ENCODE assay signal across 18 cellular contexts in the genomic region with DNA sequence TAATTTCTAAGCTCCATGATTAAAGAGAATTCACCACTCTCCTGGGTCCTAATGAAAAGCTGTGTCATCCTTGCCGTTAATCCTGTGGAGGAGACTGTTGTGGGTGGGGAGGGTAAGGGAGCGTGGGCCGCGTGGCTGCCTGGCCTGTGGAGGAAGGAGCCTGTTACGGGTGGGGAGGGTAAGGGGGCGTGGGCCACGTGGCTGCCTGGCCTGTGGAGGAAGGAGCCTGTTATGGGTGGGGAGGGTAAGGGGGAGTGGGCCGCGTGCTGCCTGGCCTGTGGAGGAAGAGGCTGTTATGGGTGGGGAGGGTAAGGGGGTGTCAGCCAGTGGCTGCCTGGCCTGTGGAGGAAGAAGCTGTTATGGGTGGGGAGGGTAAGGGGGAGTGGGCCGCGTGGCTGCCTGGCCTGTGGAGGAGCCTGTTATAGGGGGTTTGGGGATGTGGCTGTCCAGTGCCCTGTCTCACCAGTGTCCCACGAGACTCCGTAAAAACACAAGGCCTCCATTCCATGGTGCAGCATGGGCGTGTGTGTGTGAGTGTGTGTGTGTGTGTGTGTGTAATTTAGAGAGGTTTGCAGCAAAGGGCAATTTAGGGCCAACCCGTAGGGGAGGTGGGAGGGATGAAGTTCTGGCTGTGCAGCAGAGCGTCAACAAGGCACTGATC. TPM values are rescaled to one million over a fixed set of nuclear protein-coding genes. Genes with fewer than 3 reads are reported as not detected.
DNase-seq lines count a peak whose midpoint lies in the region; ATAC-seq and TF ChIP-seq lines count a peak whose summit lies in the region.
"Had no signal": no experiment of that assay in that cellular context is flagged by ENCODE, and none has a peak within 500 bp of the region (broad histone marks: within the 10 kb centered on the region; RNA-seq: fewer than 3 reads in every experiment).

No MANE protein-coding gene starts in this region.

- H3K27me3 ChIP-seq in A673 (replicated peaks; ENCODE audit: insufficient read depth, low read depth, low read length, poor library complexity) (no peaks in the 10 kb centered on the region), Panc1 (ENCODE audit: control insufficient read depth, insufficient read depth, low read length) (no peaks in the 10 kb centered on the region)
- H3K27me3 ChIP-seq: gastrocnemius medialis, neutrophil, transverse colon had no signal

- H3K4me3 ChIP-seq in A673 (ENCODE audit: low read depth, low read length, poor library complexity, severe bottlenecking) (no peak overlapping the region), Panc1 (ENCODE audit: low read depth in 2 of 2, low read length in 2 of 2) (no peak overlapping the region)
- H3K4me3 ChIP-seq: gastrocnemius medialis, transverse colon had no signal

- CTCF ChIA-PET in A673 (lab: Charles Lee), result interaction anchor here (0.8 kb wide), 1 partner anchor 48 kb away, joined by 17 read pairs; no protein-coding TSS in a partner anchor
- CTCF ChIA-PET in Panc1 (lab: Charles Lee), result no interaction called here

- H3K36me3 ChIP-seq in A673 (ENCODE audit: insufficient read depth, low read length, poor library complexity, severe bottlenecking) (peaks cover 55% of the 10 kb centered on the region), Panc1 (ENCODE audit: control insufficient read depth, insufficient read depth, low read length) (peaks cover 18% of the 10 kb centered on the region)

- H3K4me1 ChIP-seq in A673 (ENCODE audit: insufficient read depth, low read length, poor library complexity, severe bottlenecking) (no peaks in the 10 kb centered on the region), Panc1 (ENCODE audit: control insufficient read depth, insufficient read depth, low read length) (no peaks in the 10 kb centered on the region)
- H3K4me1 ChIP-seq: gastrocnemius medialis, transverse colon had no signal

- intact Hi-C loops in A673 (cut with micrococcal nuclease; ENCODE audit: unreplicated experiment) (no loop called here), Panc1 (cut with micrococcal nuclease; ENCODE audit: unreplicated experiment) (no loop called here)

- H3K27ac ChIP-seq in A673 (ENCODE audit: low read depth, low read length, poor library complexity, severe bottlenecking) (peak overlapping the region; percentile 7), Panc1 (ENCODE audit: low read length) (no peak overlapping the region)
- H3K27ac ChIP-seq: gastrocnemius medialis, neutrophil, transverse colon had no signal

- ATAC-seq in Panc1 (0 out of 2 replicates have a peak, but pooled peaks have one; percentile 44), left lobe of liver (no peak)
- ATAC-seq: gastrocnemius medialis had no signal

- BruUV-seq in A673 (replicated peaks; lab: Mats Ljungman, UMichigan) (no TSS peak), Panc1 (replicated peaks; lab: Mats Ljungman, UMichigan) (no TSS peak)

- POLR2A ChIA-PET in A673 (lab: Charles Lee; ENCODE audit: low non-redundant PET), result no interaction called here
- POLR2A ChIA-PET in Panc1 (lab: Charles Lee), result no interaction called here

- H3K9me3 ChIP-seq in A673 (ENCODE audit: low read depth, low read length, poor library complexity, severe bottlenecking) (no peaks in the 10 kb centered on the region), Panc1 (ENCODE audit: control insufficient read depth, insufficient read depth, low read depth, low read length) (no peaks in the 10 kb centered on the region)
- H3K9me3 ChIP-seq: gastrocnemius medialis, neutrophil, transverse colon had no signal

- TF ChIP-seq CTCF in A673 (conservative IDR thresholded peaks at IDR 0.05; ENCODE audit: low read depth, low read length) (no peak), Panc1 (IDR thresholded peaks at IDR 0.05) (no peak)

- DNase-seq in A673 (ENCODE audit: low spot score), result peak; percentile 5
- DNase-seq in GDM1 (lab: John Stamatoyannopoulos, UW), result peak; percentile 94
- no peak for DNase-seq in Panc1 (ENCODE audit: low read depth, low spot score)
- DNase-seq in fibroblast of peridontal ligament (ENCODE audit: extremely low read depth), result peak; percentile 45
- DNase-seq in cerebellar nuclear complex (lab: John Stamatoyannopoulos, UW), result no peak
- DNase-seq in NCI-H1436 treated with DMSO at 0.1 percent for 48 hours (lab: John Stamatoyannopoulos, UW), result no peak
- no peak for DNase-seq in LoVo (ENCODE audit: low spot score)
- no peak for DNase-seq in left lobe of liver (ENCODE audit: low spot score)
- DNase-seq: activated CD4-positive, CD25-positive, alpha-beta regulatory T cell treated with anti-CD3 and anti-CD28 coated beads, Interleukin-2, amount 50 U/mL, for 72 hours; activated CD8-positive, alpha-beta memory T cell treated with anti-CD3 and anti-CD28 coated beads, Interleukin-2, amount 50 U/mL, for 48 hours; activated naive CD4-positive, alpha-beta T cell treated with anti-CD3 and anti-CD28 coated beads for 36 hours; DMS 273 treated with DMSO at 0.1 percent for 48 hours; gastrocnemius medialis; IMR-90; NCI-H1417; NCI-H446 treated with DMSO at 0.1 percent for 48 hours; transverse colon had no signal

- in situ Hi-C loops in Panc1 (cut with HindIII; ENCODE audit: low pct_unique_long_range_greater_than_20kb, low sequenced_read_pairs), result no loop called here

RNA-seq across cellular contexts. Expression of a gene that starts 15.6 kb away (rescaled TPM):
- total RNA-seq in A673 (2021) (38.6 and 44.8 TPM in 2 replicates), Panc1 (2021; ENCODE audit: unreplicated experiment) (22.8 TPM), left lobe of liver (10.0 TPM)
- 9.0 TPM for polyA plus RNA-seq in Panc1 (2012; ENCODE audit: insufficient read length)

RNA-seq across cellular contexts. Expression of a gene that starts 52.9 kb away (rescaled TPM):
- 3.9 and 4.4 TPM in 2 replicates for total RNA-seq in A673 (2021)
- 4.8 TPM for total RNA-seq in Panc1 (2021; ENCODE audit: unreplicated experiment)
- 7.1 TPM for polyA plus RNA-seq in Panc1 (2012; ENCODE audit: insufficient read length)
- 1.2 TPM for total RNA-seq in left lobe of liver

Comparison
In these comparisons a context has a peak if more than half of its experiments do, and no peak if none do; other contexts are left out.
1. DNase-seq: peak in A673 (single experiment), GDM1 (single experiment) and fibroblast of peridontal ligament (single experiment); none in Panc1 (single experiment), cerebellar nuclear complex (0 of 2), NCI-H1436 treated with DMSO at 0.1 percent for 48 hours (single experiment), LoVo (single experiment) and left lobe of liver (single experiment).